ENCODE assay signal across 29 cellular contexts in genomic region chr11:61139391-61139790, GRCh38. TPM values are rescaled to one million over a fixed set of nuclear protein-coding genes. Genes with fewer than 3 reads are reported as not detected.
DNase-seq lines count a peak whose midpoint lies in the region; ATAC-seq and TF ChIP-seq lines count a peak whose summit lies in the region.
"Had no signal": no experiment of that assay in that cellular context is flagged by ENCODE, and none has a peak within 500 bp of the region (broad histone marks: within the 10 kb centered on the region; RNA-seq: fewer than 3 reads in every experiment).

No MANE protein-coding gene starts in this region.

- no peak overlapping the region for H3K9ac ChIP-seq in KMS-11

- peaks cover 18% of the 10 kb centered on the region for H3K79me2 ChIP-seq in ACC112 (ENCODE audit: control insufficient read depth, insufficient read depth, low read length, unreplicated experiment)
- H3K79me2 ChIP-seq in KMS-11 (ENCODE audit: insufficient read depth, low read depth) = no peaks in the 10 kb centered on the region

- peak overlapping the region; percentile 17; the same call in 1 of the 2 replicates for H3K4me2 ChIP-seq in KMS-11
- H3K4me2 ChIP-seq: A549 had no signal

- intact Hi-C loops in sciatic nerve (cut with DNase I) = no loop called here

- TF ChIP-seq CTCF in KMS-11 (conservative IDR thresholded peaks at IDR 0.05; ENCODE audit: low read depth, low read length) (no peak), fibroblast of the aortic adventitia (IDR thresholded peaks at IDR 0.05; ENCODE audit: insufficient read depth, low read length) (no peak)

- H3K27me3 ChIP-seq in ACC112 (ENCODE audit: insufficient read depth, low read length) (no peaks in the 10 kb centered on the region), KMS-11 (ENCODE audit: insufficient read depth, low read depth) (no peaks in the 10 kb centered on the region)
- H3K27me3 ChIP-seq: BE2C, transverse colon had no signal

- H3K4me1 ChIP-seq in ACC112 (ENCODE audit: control insufficient read depth, insufficient read depth, low read length, unreplicated experiment) = peaks cover 15% of the 10 kb centered on the region
- H3K4me1 ChIP-seq in KMS-11 (ENCODE audit: low read depth, poor library complexity, severe bottlenecking) = peaks cover 47% of the 10 kb centered on the region
- H3K4me1 ChIP-seq: A549, BE2C had no signal

- no peaks in the 10 kb centered on the region for H4K20me1 ChIP-seq in KMS-11 (ENCODE audit: insufficient read depth)

- H3K36me3 ChIP-seq in ACC112 (ENCODE audit: insufficient read depth, low read length) = no peaks in the 10 kb centered on the region; the same call in 1 of the 2 replicates
- H3K36me3 ChIP-seq in KMS-11 (ENCODE audit: insufficient read depth) = no peaks in the 10 kb centered on the region
- H3K36me3 ChIP-seq: BE2C had no signal

- no peak overlapping the region for H3K27ac ChIP-seq in ACC112 (ENCODE audit: low read depth, low read length)
- H3K27ac ChIP-seq in KMS-11 = no peak overlapping the region
- H3K27ac ChIP-seq: A549, RWPE1, transverse colon had no signal

- H2AFZ ChIP-seq in ACC112 (ENCODE audit: low read length, unreplicated experiment) = no peak overlapping the region
- H2AFZ ChIP-seq in KMS-11 (ENCODE audit: low read depth) = no peak overlapping the region

- DNase-seq in fibroblast of the aortic adventitia (ENCODE audit: low read depth) (peak; percentile 57), sciatic nerve (ENCODE audit: low spot score) (no peak), NCI-H2196 (lab: John Stamatoyannopoulos, UW; ENCODE audit: unreplicated experiment) (no peak), dermis blood vessel endothelial cell (no peak)
- DNase-seq: activated CD4-positive, alpha-beta memory T cell treated with anti-CD3 and anti-CD28 coated beads, Interleukin-2, amount 10 ng/mL, durations not matched to agents 7 days and 5 days; activated CD4-positive, CD25-positive, alpha-beta regulatory T cell treated with anti-CD3 and anti-CD28 coated beads, Interleukin-2, amount 50 U/mL, for 72 hours; BE2C; cerebellar nuclear complex; DMS53; HCEC 1CT; KG1; NCI-H1417; NCI-H2081 treated with DMSO at 0.1 percent for 48 hours; NCI-H446 treated with DMSO at 0.1 percent for 48 hours; small intestine; stimulated activated CD4-positive, alpha-beta T cell treated with anti-CD3 and anti-CD28 coated beads, Interleukin-2, amount 100 ng/mL, for 24 hours; T-helper 2 cell; transverse colon had no signal

- ATAC-seq in sciatic nerve (peak; percentile 12), HG02763 (IDR thresholded peaks at IDR 0.05; ENCODE audit: unreplicated experiment) (no peak), HG02588 (IDR thresholded peaks at IDR 0.05; ENCODE audit: unreplicated experiment) (no peak)
- ATAC-seq: A549, SK-N-SH treated with all-trans-retinoic acid at 6 μM for 48 hours had no signal

- 0 out of 2 replicates have a peak overlapping the region, but pooled peaks have one; percentile 21 for H3K4me3 ChIP-seq in ACC112 (ENCODE audit: low read depth, low read length)
- H3K4me3 ChIP-seq in KMS-11 (IDR thresholded peaks at IDR 0.05; ENCODE audit: insufficient read depth, low read depth, low read length) = no peak overlapping the region
- no peak overlapping the region for H3K4me3 ChIP-seq in fibroblast of the aortic adventitia (ENCODE audit: low read depth, low read length)
- H3K4me3 ChIP-seq: A549, transverse colon had no signal

RNA-seq across cellular contexts. Expression of gene VPS37C, which starts 21.8 kb away (rescaled TPM):
- total RNA-seq in fibroblast of the aortic adventitia (ENCODE audit: low replicate concordance) = 9.2 and 13.5 TPM in 2 replicates
- total RNA-seq in sciatic nerve = 23.1 TPM
- 9.7 and 14.1 TPM in 2 replicates for total RNA-seq in dermis blood vessel endothelial cell

RNA-seq across cellular contexts. Expression of gene CD5, which starts 37.1 kb away (rescaled TPM):
- total RNA-seq in fibroblast of the aortic adventitia (ENCODE audit: low replicate concordance) (not detected in 2 replicates), sciatic nerve (1.3 TPM), dermis blood vessel endothelial cell (not detected in 2 replicates)
- total RNA-seq: endothelial cell of umbilical vein, lung microvascular endothelial cell, OCI-LY7, pulmonary artery endothelial cell had no signal
